Comparison of ENCODE assay signal across 1 cellular context in genomic region chr3:149588909-149589308, GRCh38.
TF ChIP-seq lines count a peak whose summit lies in the region.

No MANE protein-coding gene starts in this region.

TF ChIP-seq in IMR-90, 13 proteins besides CTCF, POLR2A, EP300 and RAD21 (continued from another document):
- TF ChIP-seq RCOR1 (IDR thresholded peaks at IDR 0.05; ENCODE audit: insufficient replicate concordance, low read length), result no peak
